In genomic region chr4:153683763-153684181, GRCh38 we compare ENCODE assay signal across 8 cellular contexts. TPM values are rescaled to one million over a fixed set of nuclear protein-coding genes. Genes with fewer than 3 reads are reported as not detected.
DNase-seq lines count a peak whose midpoint lies in the region; ATAC-seq and TF ChIP-seq lines count a peak whose summit lies in the region.

No MANE protein-coding gene starts in this region.

- H3K27ac ChIP-seq in cardiac muscle cell (no peak overlapping the region), upper lobe of left lung (peak overlapping the region; percentile 79 to 97 (median 90))

- no peak overlapping the region for H3K27ac Mint-ChIP-seq in central memory CD8-positive, alpha-beta T cell (ENCODE audit: low read depth)

- intact Hi-C loops in Right ventricle myocardium inferior (cut with DNase I), result no loop called here
- intact Hi-C loops in mucosa of descending colon (cut with DNase I, micrococcal nuclease), result no loop called here

- DNase-seq in cardiac muscle cell (ENCODE audit: low read depth in 1 of 2, low spot score in 1 of 2), result no peak
- no peak for DNase-seq in Right ventricle myocardium inferior (ENCODE audit: missing footprints)
- DNase-seq in central memory CD8-positive, alpha-beta T cell (ENCODE audit: low spot score in 2 of 2), result no peak
- DNase-seq in mucosa of descending colon, result no peak
- DNase-seq in upper lobe of left lung, result no peak
- DNase-seq in SIG-M5 treated with dmso at 0.1 percent for 504 hours (lab: John Stamatoyannopoulos, UW; ENCODE audit: unreplicated experiment), result no peak
- no peak for DNase-seq in GOT3 (lab: John Stamatoyannopoulos, UW)

- no peak for TF ChIP-seq EP300 in upper lobe of left lung (IDR thresholded peaks at IDR 0.05)

- no peaks in the 10 kb centered on the region for H3K9me3 ChIP-seq in cardiac muscle cell (ENCODE audit: low read depth)
- peaks cover 10% of the 10 kb centered on the region for H3K9me3 ChIP-seq in mucosa of descending colon
- H3K9me3 ChIP-seq in upper lobe of left lung, result peaks cover 4 to 15% (median 9%) of the 10 kb centered on the region in 4 donors

- H3K4me3 Mint-ChIP-seq in central memory CD8-positive, alpha-beta T cell, result peak overlapping the region; percentile 54

- H3K27me3 ChIP-seq in cardiac muscle cell (peaks cover 42% of the 10 kb centered on the region), upper lobe of left lung (no peaks in the 10 kb centered on the region)

- H3K9me3 Mint-ChIP-seq in central memory CD8-positive, alpha-beta T cell, result no peaks in the 10 kb centered on the region

- TF ChIP-seq CTCF in cardiac muscle cell (IDR thresholded peaks at IDR 0.05; ENCODE audit: low read depth, low read length), result no peak
- TF ChIP-seq CTCF in mucosa of descending colon (IDR thresholded peaks at IDR 0.05), result no peak
- no peak for TF ChIP-seq CTCF in upper lobe of left lung (IDR thresholded peaks at IDR 0.05)

- H3K4me3 ChIP-seq in cardiac muscle cell (peak overlapping the region; percentile 29), mucosa of descending colon (peak overlapping the region; percentile 13), upper lobe of left lung (peak overlapping the region; percentile 51 to 83 (median 77))

- no peak for ATAC-seq in Right ventricle myocardium inferior
- ATAC-seq in central memory CD8-positive, alpha-beta T cell (replicated peaks; ENCODE audit: extremely low read depth, poor library complexity, severe bottlenecking), result no peak
- ATAC-seq in mucosa of descending colon, result peak; percentile 7
- no peak for ATAC-seq in upper lobe of left lung (ENCODE audit: low FRiP score in 2 of 2)
- ATAC-seq in HG02588 (IDR thresholded peaks at IDR 0.05; ENCODE audit: unreplicated experiment), result no peak

- no peaks in the 10 kb centered on the region for H3K36me3 ChIP-seq in cardiac muscle cell
- H3K36me3 ChIP-seq in mucosa of descending colon (ENCODE audit: low read depth), result no peaks in the 10 kb centered on the region
- H3K36me3 ChIP-seq in upper lobe of left lung, result peaks cover 9 to 16% (median 11%) of the 10 kb centered on the region in 4 donors

- H3K27me3 Mint-ChIP-seq in central memory CD8-positive, alpha-beta T cell, result peaks cover 56% of the 10 kb centered on the region

- WGBS in upper lobe of left lung, 2 donors, result 17 to 28% methylated on average over 11 to 19 of the region's 27 CpGs

- no peak for TF ChIP-seq POLR2A in upper lobe of left lung (IDR thresholded peaks at IDR 0.05)

- H3K4me1 ChIP-seq in cardiac muscle cell (ENCODE audit: low read depth), result peaks cover 3% of the 10 kb centered on the region
- peaks cover 14% of the 10 kb centered on the region for H3K4me1 ChIP-seq in mucosa of descending colon (ENCODE audit: low read depth)
- peaks cover 9 to 21% (median 20%) of the 10 kb centered on the region in 4 donors for H3K4me1 ChIP-seq in upper lobe of left lung

- H3K36me3 Mint-ChIP-seq in central memory CD8-positive, alpha-beta T cell (ENCODE audit: insufficient read depth), result no peaks in the 10 kb centered on the region

- peaks cover 8% of the 10 kb centered on the region for H3K4me1 Mint-ChIP-seq in central memory CD8-positive, alpha-beta T cell

RNA-seq across cellular contexts. Expression of gene TLR2, which starts 0.3 kb away (rescaled TPM):
- 0.09 and 0.39 TPM in 2 replicates for total RNA-seq in cardiac muscle cell
- polyA plus RNA-seq in cardiac muscle cell, result 1.0 TPM in 1 of 2 replicates, not detected in the other
- 4.4 TPM for total RNA-seq in Right ventricle myocardium inferior
- total RNA-seq in mucosa of descending colon, result 10 to 100 TPM in 1 of 3 donors, 1 to 10 TPM in 2; 2.0 to 12.9 (median 7.7) TPM
- total RNA-seq in upper lobe of left lung, result 100 to 1,000 TPM in 2 of 6 donors, 10 to 100 TPM in 4; 34.8 to 104 (median 91.2) TPM

Comparison
In these comparisons a context has a peak if more than half of its experiments do, and no peak if none do; other contexts are left out.
1. H3K4me3 ChIP-seq: peak in every context shown above with its lines; median percentile 77 in upper lobe of left lung; 29 in cardiac muscle cell; 13 in mucosa of descending colon.